ENCODE assay signal across 8 cellular contexts in the genomic region with DNA sequence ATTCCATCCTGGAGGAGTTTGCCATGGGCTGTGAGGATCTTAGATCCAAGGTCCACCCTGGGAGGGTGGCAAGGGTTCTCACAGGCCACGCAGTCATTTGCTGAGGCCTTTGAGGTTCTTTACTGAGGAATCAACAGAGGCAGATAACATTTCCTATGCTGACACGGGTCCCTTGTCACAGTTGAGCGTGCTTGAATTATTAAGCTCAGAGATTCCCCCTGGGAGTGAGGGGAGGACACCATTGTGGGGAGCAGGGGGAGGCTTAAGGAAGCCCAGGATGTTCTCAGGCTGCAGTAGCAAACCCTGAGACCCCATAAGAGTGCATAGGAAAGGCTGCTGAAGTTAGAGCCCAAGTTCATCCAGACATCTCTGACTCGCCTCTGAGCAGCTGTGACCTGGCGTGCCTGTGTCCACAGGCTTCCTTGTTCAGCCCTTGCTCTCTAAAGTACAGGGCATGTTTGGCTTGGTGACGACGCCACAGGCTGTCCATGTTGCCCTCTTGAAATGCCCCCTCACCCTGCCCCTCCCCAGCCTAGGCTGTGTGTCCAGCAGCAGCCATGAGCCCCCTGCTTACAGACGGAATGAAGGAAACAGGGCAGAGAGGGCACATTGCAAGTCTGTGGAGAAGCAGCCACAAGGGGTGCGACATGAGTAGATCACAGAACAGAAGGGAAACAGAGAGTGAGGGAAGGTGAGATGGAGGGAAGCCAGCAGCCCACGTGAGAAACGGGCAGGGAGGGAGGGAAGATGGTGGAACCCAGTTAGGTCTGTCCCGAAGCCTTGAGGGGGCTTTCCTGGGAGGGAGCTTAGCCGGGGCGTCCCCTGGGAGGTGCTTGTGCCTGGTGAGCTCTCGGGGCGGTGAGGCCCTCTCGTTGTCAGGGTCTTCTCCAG. TPM values are rescaled to one million over a fixed set of nuclear protein-coding genes. Genes with fewer than 3 reads are reported as not detected.
DNase-seq lines count a peak whose midpoint lies in the region; ATAC-seq and TF ChIP-seq lines count a peak whose summit lies in the region.

No MANE protein-coding gene starts in this region.

- peak overlapping the region; percentile 49; the same call in 1 of the 2 replicates for H3K4me3 ChIP-seq in iPS-20b (ENCODE audit: low read length)
- peak overlapping the region; percentile 55 to 64 for H3K4me3 ChIP-seq in stomach smooth muscle (ENCODE audit: low read length in 2 of 2)

- peaks cover 34% of the 10 kb centered on the region for H3K36me3 Mint-ChIP-seq in WTC11

- TF ChIP-seq CTCF in GM13976 (IDR thresholded peaks at IDR 0.05; ENCODE audit: borderline replicate concordance, control extremely low read depth, extremely low read depth, insufficient read depth, missing control alignments) (no peak), WTC11 (IDR thresholded peaks at IDR 0.05) (no peak)

- H3K9me3 ChIP-seq in iPS-20b (ENCODE audit: insufficient read depth, low read depth, low read length), result peaks cover 6% of the 10 kb centered on the region; the same call in 1 of the 2 replicates
- H3K9me3 ChIP-seq in stomach smooth muscle (ENCODE audit: control insufficient read depth in 2 of 2, low read length in 2 of 2), result no peaks in the 10 kb centered on the region

- ATAC-seq in HG02588 (IDR thresholded peaks at IDR 0.05; ENCODE audit: unreplicated experiment), result peak; percentile 55
- peak; percentile 60 for ATAC-seq in WTC11
- no peak for ATAC-seq in HG03571 (IDR thresholded peaks at IDR 0.05; ENCODE audit: unreplicated experiment)

- peaks cover 15% of the 10 kb centered on the region for H3K9me3 Mint-ChIP-seq in WTC11

- H3K4me1 ChIP-seq in iPS-20b (ENCODE audit: insufficient read depth, low read length) (no peaks in the 10 kb centered on the region), stomach smooth muscle (ENCODE audit: control insufficient read depth, insufficient read depth, low read length) (peaks cover 4% of the 10 kb centered on the region)

- H3K27ac Mint-ChIP-seq in WTC11, result 0 out of 2 replicates have a peak overlapping the region, but pooled peaks have one; percentile 12

- peak overlapping the region; percentile 41 for H3K4me3 Mint-ChIP-seq in WTC11

- H3K27me3 ChIP-seq in iPS-20b (ENCODE audit: insufficient read depth, low read length), result no peaks in the 10 kb centered on the region
- H3K27me3 ChIP-seq in stomach smooth muscle (ENCODE audit: control insufficient read depth in 1 of 2, insufficient read depth in 2 of 2, low read length in 2 of 2), result no peaks in the 10 kb centered on the region

- DNase-seq in GM13976 (ENCODE audit: low spot score), result peak; percentile 69
- no peak for DNase-seq in WTC11 (ENCODE audit: low spot score)
- no peak for DNase-seq in posterior vena cava (ENCODE audit: low spot score)
- no peak for DNase-seq in foreskin melanocyte

- POLR2A ChIA-PET in WTC11 (lab: Charles Lee), result no interaction called here

- H3K27ac ChIP-seq in iPS-20b (ENCODE audit: low read length) (no peak overlapping the region), stomach smooth muscle (ENCODE audit: low read length) (no peak overlapping the region)

- H3K4me1 Mint-ChIP-seq in WTC11, result peaks cover 7% of the 10 kb centered on the region

- H3K9ac ChIP-seq in iPS-20b (ENCODE audit: low read depth, low read length) (0 out of 2 replicates have a peak overlapping the region, but pooled peaks have one; percentile 40), stomach smooth muscle (ENCODE audit: low read length in 2 of 2) (peak overlapping the region in 1 of 2 donors; percentile 32)

- CTCF ChIA-PET in WTC11 (lab: Charles Lee), result interaction anchor here (0.6 to 3.3 kb wide), 33 partner anchors 9 to 603 kb away, joined by 3 to 31 read pairs (median 4); a partner anchor contains a TSS

- H3K36me3 ChIP-seq in iPS-20b (ENCODE audit: insufficient read depth, low read depth, low read length), result peaks cover 28% of the 10 kb centered on the region
- peaks cover 4 to 18% of the 10 kb centered on the region in 2 donors for H3K36me3 ChIP-seq in stomach smooth muscle (ENCODE audit: control insufficient read depth in 2 of 2, insufficient read depth in 2 of 2, low read length in 2 of 2)

- intact Hi-C loops in posterior vena cava (cut with DNase I), result no loop called here

- H3K27me3 Mint-ChIP-seq in WTC11 (ENCODE audit: low read depth), result no peaks in the 10 kb centered on the region

- in situ Hi-C loops in GM13976 (cut with MboI; ENCODE audit: low sequenced_read_pairs, unreplicated experiment), result loop anchor here (25.0 kb wide), 2 partner anchors 602 to 1002 kb away; no protein-coding TSS in a partner anchor

TF ChIP-seq in WTC11, 78 proteins besides CTCF, POLR2A, EP300 and RAD21:
- TF ChIP-seq KAT7 (CRISPR knock-in tag; IDR thresholded peaks at IDR 0.05; ENCODE audit: borderline replicate concordance) (no peak), TEAD4 (CRISPR knock-in tag; IDR thresholded peaks at IDR 0.05) (no peak)

RNA-seq across cellular contexts. Expression of a gene that starts 34.0 kb away (rescaled TPM):
- 24.2 to 28.7 TPM (median 25.8 TPM) in 3 replicates for total RNA-seq in WTC11 (2021)
- 10 to 100 TPM; 29.4 to 43.0 TPM for total RNA-seq in posterior vena cava
